Comparison of ENCODE assay signal across 1 cellular context in the genomic region with DNA sequence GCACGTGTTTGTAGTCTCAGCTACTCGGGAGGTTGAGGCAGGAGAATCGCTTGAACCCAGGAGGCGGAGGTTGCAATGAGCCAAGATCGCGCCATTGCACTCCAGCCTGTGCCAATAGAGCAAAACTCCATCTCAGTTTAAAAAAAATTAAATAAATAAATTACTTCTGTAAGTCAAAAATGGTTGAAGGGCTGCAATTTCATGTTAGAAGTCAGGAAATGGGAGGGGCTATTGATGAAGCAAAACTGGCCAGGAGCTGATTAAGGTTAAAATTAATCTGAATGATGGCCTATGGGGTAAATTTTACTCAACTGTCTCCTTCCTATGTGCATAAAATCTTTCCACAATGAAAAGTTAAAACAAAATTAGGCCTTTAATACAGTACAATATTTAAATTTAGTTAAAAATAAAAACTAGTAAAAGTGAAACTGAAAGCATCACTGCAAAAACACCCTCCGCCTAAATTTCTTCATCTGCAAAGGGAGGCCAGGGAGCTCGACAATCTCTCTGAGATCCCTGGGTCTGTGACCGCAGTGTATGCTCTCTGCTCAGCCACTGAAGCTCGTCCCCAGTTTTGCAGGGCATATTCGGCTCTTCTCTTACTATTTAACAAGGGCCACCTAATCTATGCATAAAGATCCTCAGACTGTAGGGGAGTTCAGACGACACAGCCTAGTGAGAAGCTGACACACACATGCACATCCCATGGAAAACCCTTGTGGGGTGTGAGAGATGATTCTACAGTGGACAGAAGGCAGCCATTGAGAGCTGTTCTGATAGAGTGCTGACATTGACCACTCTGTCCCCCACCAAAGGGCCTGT.
TF ChIP-seq lines count a peak whose summit lies in the region.

No MANE protein-coding gene starts in this region.

TF ChIP-seq in GM12878, 131 proteins besides CTCF, POLR2A, EP300 and RAD21 (continued from another document):
- TF ChIP-seq NBN (IDR thresholded peaks at IDR 0.05) (no peak), HDGF (IDR thresholded peaks at IDR 0.05) (no peak), MYB (IDR thresholded peaks at IDR 0.05; ENCODE audit: borderline replicate concordance, low read depth, low read length) (no peak), PAX5 (IDR thresholded peaks at IDR 0.05; ENCODE audit: borderline replicate concordance, low read depth, low read length) (0 out of 2 replicates have a peak, but pooled peaks have one; percentile 46), SREBF2 (IDR thresholded peaks at IDR 0.05; ENCODE audit: low read length) (no peak), IKZF1 (conservative IDR thresholded peaks at IDR 0.05) (no peak), TBL1XR1 (IDR thresholded peaks at IDR 0.05; ENCODE audit: low read depth, low read length) (no peak), HDAC2 (IDR thresholded peaks at IDR 0.05) (no peak), KDM1A (IDR thresholded peaks at IDR 0.05; ENCODE audit: borderline replicate concordance) (no peak), BCL11A (IDR thresholded peaks at IDR 0.05; ENCODE audit: low read depth, low read length) (no peak), RELA (IDR thresholded peaks at IDR 0.05; ENCODE audit: borderline replicate concordance, partially characterized antibody) (no peak), IRF4 (IDR thresholded peaks at IDR 0.05; ENCODE audit: low read depth, low read length) (peak; percentile 52; the same call in 1 of the 2 replicates), GATAD2B (conservative IDR thresholded peaks at IDR 0.05; ENCODE audit: low read depth) (no peak), RCOR1 (conservative IDR thresholded peaks at IDR 0.05; ENCODE audit: low read depth, low read length) (no peak), CBX5 (IDR thresholded peaks at IDR 0.05; ENCODE audit: low read depth) (no peak), IKZF2 (IDR thresholded peaks at IDR 0.05) (peak in 1 of 2 experiments; percentile 10; a peak in 2 of 4 replicates), SIN3A (IDR thresholded peaks at IDR 0.05; ENCODE audit: low read depth, low read length) (no peak), SRF (IDR thresholded peaks at IDR 0.05; ENCODE audit: low read depth in 2 of 2, low read length in 2 of 2) (peak in 1 of 2 experiments; percentile 65; a peak in 1 of 4 replicates), RAD51 (IDR thresholded peaks at IDR 0.05) (no peak), BACH1 (IDR thresholded peaks at IDR 0.05; ENCODE audit: borderline replicate concordance) (no peak), CBFB (IDR thresholded peaks at IDR 0.05; ENCODE audit: low read depth) (peak; percentile 44; the same call in 1 of the 2 replicates), MEF2A (IDR thresholded peaks at IDR 0.05; ENCODE audit: insufficient read depth, low read depth, low read length) (peak; percentile 84; the same call in 1 of the 2 replicates), PML (IDR thresholded peaks at IDR 0.05; ENCODE audit: low read length) (0 out of 2 replicates have a peak, but pooled peaks have one; percentile 36), ZNF207 (IDR thresholded peaks at IDR 0.05; ENCODE audit: borderline replicate concordance) (no peak), MEF2B (IDR thresholded peaks at IDR 0.05; ENCODE audit: partially characterized antibody, poor library complexity, severe bottlenecking) (peak; percentile 25)
- TF ChIP-seq, protein P1, sequence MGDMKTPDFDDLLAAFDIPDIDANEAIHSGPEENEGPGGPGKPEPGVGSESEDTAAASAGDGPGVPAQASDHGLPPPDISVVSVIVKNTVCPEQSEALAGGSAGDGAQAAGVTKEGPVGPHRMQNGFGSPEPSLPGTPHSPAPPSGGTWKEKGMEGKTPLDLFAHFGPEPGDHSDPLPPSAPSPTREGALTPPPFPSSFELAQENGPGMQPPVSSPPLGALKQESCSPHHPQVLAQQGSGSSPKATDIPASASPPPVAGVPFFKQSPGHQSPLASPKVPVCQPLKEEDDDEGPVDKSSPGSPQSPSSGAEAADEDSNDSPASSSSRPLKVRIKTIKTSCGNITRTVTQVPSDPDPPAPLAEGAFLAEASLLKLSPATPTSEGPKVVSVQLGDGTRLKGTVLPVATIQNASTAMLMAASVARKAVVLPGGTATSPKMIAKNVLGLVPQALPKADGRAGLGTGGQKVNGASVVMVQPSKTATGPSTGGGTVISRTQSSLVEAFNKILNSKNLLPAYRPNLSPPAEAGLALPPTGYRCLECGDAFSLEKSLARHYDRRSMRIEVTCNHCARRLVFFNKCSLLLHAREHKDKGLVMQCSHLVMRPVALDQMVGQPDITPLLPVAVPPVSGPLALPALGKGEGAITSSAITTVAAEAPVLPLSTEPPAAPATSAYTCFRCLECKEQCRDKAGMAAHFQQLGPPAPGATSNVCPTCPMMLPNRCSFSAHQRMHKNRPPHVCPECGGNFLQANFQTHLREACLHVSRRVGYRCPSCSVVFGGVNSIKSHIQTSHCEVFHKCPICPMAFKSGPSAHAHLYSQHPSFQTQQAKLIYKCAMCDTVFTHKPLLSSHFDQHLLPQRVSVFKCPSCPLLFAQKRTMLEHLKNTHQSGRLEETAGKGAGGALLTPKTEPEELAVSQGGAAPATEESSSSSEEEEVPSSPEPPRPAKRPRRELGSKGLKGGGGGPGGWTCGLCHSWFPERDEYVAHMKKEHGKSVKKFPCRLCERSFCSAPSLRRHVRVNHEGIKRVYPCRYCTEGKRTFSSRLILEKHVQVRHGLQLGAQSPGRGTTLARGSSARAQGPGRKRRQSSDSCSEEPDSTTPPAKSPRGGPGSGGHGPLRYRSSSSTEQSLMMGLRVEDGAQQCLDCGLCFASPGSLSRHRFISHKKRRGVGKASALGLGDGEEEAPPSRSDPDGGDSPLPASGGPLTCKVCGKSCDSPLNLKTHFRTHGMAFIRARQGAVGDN (IDR thresholded peaks at IDR 0.05) = 0 out of 2 replicates have a peak, but pooled peaks have one; percentile 36
- TF ChIP-seq, protein P2, sequence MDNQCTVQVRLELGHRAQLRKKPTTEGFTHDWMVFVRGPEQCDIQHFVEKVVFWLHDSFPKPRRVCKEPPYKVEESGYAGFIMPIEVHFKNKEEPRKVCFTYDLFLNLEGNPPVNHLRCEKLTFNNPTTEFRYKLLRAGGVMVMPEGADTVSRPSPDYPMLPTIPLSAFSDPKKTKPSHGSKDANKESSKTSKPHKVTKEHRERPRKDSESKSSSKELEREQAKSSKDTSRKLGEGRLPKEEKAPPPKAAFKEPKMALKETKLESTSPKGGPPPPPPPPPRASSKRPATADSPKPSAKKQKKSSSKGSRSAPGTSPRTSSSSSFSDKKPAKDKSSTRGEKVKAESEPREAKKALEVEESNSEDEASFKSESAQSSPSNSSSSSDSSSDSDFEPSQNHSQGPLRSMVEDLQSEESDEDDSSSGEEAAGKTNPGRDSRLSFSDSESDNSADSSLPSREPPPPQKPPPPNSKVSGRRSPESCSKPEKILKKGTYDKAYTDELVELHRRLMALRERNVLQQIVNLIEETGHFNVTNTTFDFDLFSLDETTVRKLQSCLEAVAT (IDR thresholded peaks at IDR 0.05) = peak; percentile 90
